In genomic region chr7:76499928-76500249, GRCh38 we compare ENCODE assay signal across 3 cellular contexts. TPM values are rescaled to one million over a fixed set of nuclear protein-coding genes. Genes with fewer than 3 reads are reported as not detected.
"Had no signal": no experiment of that assay in that cellular context is flagged by ENCODE, and none has a peak within 500 bp of the region (broad histone marks: within the 10 kb centered on the region; RNA-seq: fewer than 3 reads in every experiment).

No MANE protein-coding gene starts in this region.

RNA-seq across cellular contexts. Expression of gene SPDYE16, which starts 43.2 kb away (rescaled TPM):
- total RNA-seq: esophagus mucosa, osteocyte, right atrium auricular region had no signal
